ENCODE assay signal across 8 cellular contexts in genomic region chr20:6053776-6054688, GRCh38. TPM values are rescaled to one million over a fixed set of nuclear protein-coding genes. Genes with fewer than 3 reads are reported as not detected.
DNase-seq lines count a peak whose midpoint lies in the region; ATAC-seq and TF ChIP-seq lines count a peak whose summit lies in the region.
"Had no signal": no experiment of that assay in that cellular context is flagged by ENCODE, and none has a peak within 500 bp of the region (broad histone marks: within the 10 kb centered on the region; RNA-seq: fewer than 3 reads in every experiment).

LRRN4 (minus strand) TSS chr20:6054060; CDS start chr20:6052799, 1,261 bp downstream.

- peaks cover 10% of the 10 kb centered on the region for H3K27me3 ChIP-seq in GM23248 (replicated peaks; ENCODE audit: insufficient read depth)

- H3K9me3 Mint-ChIP-seq in neural crest cell, result no peaks in the 10 kb centered on the region

- H3K36me3 ChIP-seq in GM23248 (ENCODE audit: low read depth), result no peaks in the 10 kb centered on the region

- no peak within 1 kb of the TSS for H3K27ac Mint-ChIP-seq in neural crest cell (ENCODE audit: unreplicated experiment)

- no peak within 1 kb of the TSS for H2AFZ ChIP-seq in GM23248

- no peaks in the 10 kb centered on the region for H3K9me2 ChIP-seq in GM23248 (ENCODE audit: insufficient read depth)

- WGBS in GM23248 (ENCODE audit: low coverage in 1 of 2, low lambda C conversion rate in 2 of 2, missing lambda C conversion rate in 2 of 2), 2 experiments, result 42 to 45% methylated on average over 13 of the region's 13 CpGs

- in situ Hi-C loops in GM23248 (cut with MboI) (no loop called here), T47D (cut with HindIII; ENCODE audit: low pct_unique_long_range_greater_than_20kb, low sequenced_read_pairs) (no loop called here)

- H3K9me3 ChIP-seq in GM23248 (ENCODE audit: low read depth), result no peaks in the 10 kb centered on the region

- 0 out of 2 replicates have a peak, but pooled peaks cover 7% of the 10 kb centered on the region for H3F3A ChIP-seq in GM23248 (ENCODE audit: insufficient read depth)

- no peaks in the 10 kb centered on the region for H4K20me1 ChIP-seq in GM23248 (ENCODE audit: insufficient read depth)

- peaks cover 5% of the 10 kb centered on the region for H3K4me1 Mint-ChIP-seq in neural crest cell

- no peak within 1 kb of the TSS for H3K4me2 ChIP-seq in GM23248 (ENCODE audit: unreplicated experiment)

- no peaks in the 10 kb centered on the region for H3K79me2 ChIP-seq in GM23248 (ENCODE audit: insufficient read depth)

- H3K4me3 Mint-ChIP-seq in neural crest cell, result peak within 1 kb of the TSS; percentile 7

- DNase-seq in GM23248, result peak; percentile 19
- peak; percentile 91 for DNase-seq in NCI-H2029 (lab: John Stamatoyannopoulos, UW)
- peak; percentile 71 to 74 for DNase-seq in T47D (ENCODE audit: low read depth in 1 of 2, low spot score in 1 of 2)
- DNase-seq in neural crest cell (ENCODE audit: low read depth, low spot score), result no peak
- no peak for DNase-seq in activated T-cell treated with anti-CD3 and anti-CD28 coated beads for 4 hours
- DNase-seq: NCI-H774 had no signal

- peaks cover 8% of the 10 kb centered on the region for H3K4me1 ChIP-seq in GM23248 (ENCODE audit: insufficient read depth)

- ATAC-seq in HG03196 (IDR thresholded peaks at IDR 0.05; ENCODE audit: unreplicated experiment) (no peak), HG03378 (IDR thresholded peaks at IDR 0.05; ENCODE audit: unreplicated experiment) (no peak)

- no peak within 1 kb of the TSS for H3K9ac ChIP-seq in GM23248

- H3K27me3 Mint-ChIP-seq in neural crest cell (ENCODE audit: low read depth), result peaks cover 66% of the 10 kb centered on the region

- no peak for TF ChIP-seq CTCF in neural crest cell (conservative IDR thresholded peaks at IDR 0.05)

- H3K4me3 ChIP-seq in GM23248, result no peak within 1 kb of the TSS

- H3K36me3 Mint-ChIP-seq in neural crest cell (ENCODE audit: low read depth), result peaks cover 3% of the 10 kb centered on the region

- H3K27ac ChIP-seq in GM23248, result no peak within 1 kb of the TSS

RNA-seq across cellular contexts. Expression of gene LRRN4, which starts in this region (rescaled TPM):
- total RNA-seq in GM23248 (2014; rRNA removed; shearing (Covaris generic)), result not detected in 2 replicates
- not detected in 2 replicates for polyA plus RNA-seq in GM23248 (2016; fragmentation: Nextera tagmentation; extraction: Ambion mirVana)
- total RNA-seq in neural crest cell, result not detected in 2 replicates

Comparison
In these comparisons a context has a peak if more than half of its experiments do, and no peak if none do; other contexts are left out.
1. Peak in DNase-seq in GM23248; RNA of the gene not detected or under 1 TPM.
2. DNase-seq: peak in NCI-H2029 (single experiment) and T47D (2 of 2); none in neural crest cell (single experiment) and activated T-cell treated with anti-CD3 and anti-CD28 coated beads for 4 hours (single experiment).